ENCODE assay signal across 8 cellular contexts in genomic region chrX:153971124-153971631, GRCh38. TPM values are rescaled to one million over a fixed set of nuclear protein-coding genes. Genes with fewer than 3 reads are reported as not detected.
A peak's percentile ranks its signal among the peaks of the same experiment; 100 is the strongest.
DNase-seq lines count a peak whose midpoint lies in the region; TF ChIP-seq lines count a peak whose summit lies in the region.

No MANE protein-coding gene starts in this region.

- 0% methylated on average over 36 of the region's 52 CpGs; no CpG with 5 or more reads in 1 of the 2 donors for WGBS in testis, 2 donors

- peaks cover 60% of the 10 kb centered on the region for H3K79me2 ChIP-seq in osteoblast (ENCODE audit: insufficient read depth, low read length)

- peak overlapping the region; percentile 98 for H2AFZ ChIP-seq in osteoblast (ENCODE audit: low read length)

- H3K36me3 ChIP-seq in osteoblast (ENCODE audit: insufficient read depth, low read length) (peaks cover 3% of the 10 kb centered on the region), testis (ENCODE audit: low read depth, missing control alignments) (no peaks in the 10 kb centered on the region)

- H4K20me1 ChIP-seq in osteoblast (ENCODE audit: insufficient read depth, low read length), result peaks cover 40% of the 10 kb centered on the region

- H3K4me3 ChIP-seq in osteoblast (ENCODE audit: insufficient read depth, low read length), result peak overlapping the region; percentile 99
- H3K4me3 ChIP-seq in testis, result peak overlapping the region; percentile 74 to 88

- intact Hi-C loops in testis (cut with DNase I; ENCODE audit: low total_unique reads), result no loop called here

- DNase-seq in EH (ENCODE audit: low read depth), result peak; percentile 90
- peak; percentile 57 for DNase-seq in GOT3 (lab: John Stamatoyannopoulos, UW)
- DNase-seq in M059J (ENCODE audit: low read depth), result peak; percentile 94
- peak; percentile 87 for DNase-seq in SK-N-DZ (ENCODE audit: low spot score)
- peak; percentile 85 for DNase-seq in activated naive CD4-positive, alpha-beta T cell treated with anti-CD3 and anti-CD28 coated beads, Interleukin-2, amount 50 U/mL, for 16 hours
- peak; percentile 89 for DNase-seq in globus pallidus (ENCODE audit: low spot score)
- peak; percentile 99 for DNase-seq in osteoblast (ENCODE audit: insufficient read length, low spot score, missing footprints)
- peak; percentile 88 for DNase-seq in testis

- peaks cover 44% of the 10 kb centered on the region for H3K4me1 ChIP-seq in osteoblast (ENCODE audit: insufficient read depth, low read length)
- peaks cover 12% of the 10 kb centered on the region for H3K4me1 ChIP-seq in testis

- no peak for TF ChIP-seq POLR2A in testis (IDR thresholded peaks at IDR 0.05)

- no peak for TF ChIP-seq CTCF in osteoblast (IDR thresholded peaks at IDR 0.05; ENCODE audit: extremely low read depth, low read depth, low read length)
- no peak for TF ChIP-seq CTCF in testis (IDR thresholded peaks at IDR 0.05)

- peak overlapping the region; percentile 99 for H3K27ac ChIP-seq in osteoblast (ENCODE audit: low read depth, low read length)
- H3K27ac ChIP-seq in testis, result peak overlapping the region; percentile 98 to 99

- H3K27me3 ChIP-seq in osteoblast (ENCODE audit: insufficient read depth, low read length), result no peaks in the 10 kb centered on the region
- no peaks in the 10 kb centered on the region for H3K27me3 ChIP-seq in testis

- H3K9me3 ChIP-seq in osteoblast (ENCODE audit: low read depth, low read length), result no peaks in the 10 kb centered on the region
- H3K9me3 ChIP-seq in testis, result no peaks in the 10 kb centered on the region

- H3K4me2 ChIP-seq in osteoblast (ENCODE audit: insufficient read depth, low read length), result peak overlapping the region; percentile 94

RNA-seq across cellular contexts. Expression of gene HCFC1, which starts 0.4 kb away (rescaled TPM):
- total RNA-seq in M059J (2014; rRNA removed; shearing (Covaris generic)), result 33.9 and 72.3 TPM in 2 replicates
- polyA plus RNA-seq in SK-N-DZ (2014; cell fraction: cytosol; rRNA removed), result 45.0 and 49.1 TPM in 2 replicates
- 32.0 and 63.7 TPM in 2 replicates for polyA plus RNA-seq in SK-N-DZ (2014; cell fraction: nucleus; rRNA removed)
- total RNA-seq in osteoblast (22.1 and 24.6 TPM in 2 replicates), testis (100 to 1,000 TPM; 102 to 115 TPM)
- polyA plus RNA-seq in testis (ENCODE audit: insufficient read depth, low read depth, low replicate concordance), result 32.3 TPM

RNA-seq across cellular contexts. Expression of gene TMEM187, which starts 1.4 kb away (rescaled TPM):
- total RNA-seq in M059J (2014; rRNA removed; shearing (Covaris generic)), result 8.1 and 10.3 TPM in 2 replicates
- polyA plus RNA-seq in SK-N-DZ (2014; cell fraction: cytosol; rRNA removed), result 4.9 and 5.4 TPM in 2 replicates
- 1.4 and 2.4 TPM in 2 replicates for polyA plus RNA-seq in SK-N-DZ (2014; cell fraction: nucleus; rRNA removed)
- total RNA-seq in osteoblast, result 6.9 and 8.5 TPM in 2 replicates
- 10 to 100 TPM; 13.1 to 15.7 TPM for total RNA-seq in testis
- 6.1 TPM for polyA plus RNA-seq in testis (ENCODE audit: insufficient read depth, low read depth, low replicate concordance)

RNA-seq across cellular contexts. Expression of gene RENBP, which starts 26.7 kb away (rescaled TPM):
- total RNA-seq in M059J (2014; rRNA removed; shearing (Covaris generic)), result not detected in 2 replicates
- 5.3 and 8.1 TPM in 2 replicates for polyA plus RNA-seq in SK-N-DZ (2014; cell fraction: cytosol; rRNA removed)
- polyA plus RNA-seq in SK-N-DZ (2014; cell fraction: nucleus; rRNA removed), result 24.6 and 28.8 TPM in 2 replicates
- total RNA-seq in osteoblast (6.5 TPM in 2 replicates), testis (1 to 10 TPM; 2.8 to 3.4 TPM)
- 4.8 TPM for polyA plus RNA-seq in testis (ENCODE audit: insufficient read depth, low read depth, low replicate concordance)

RNA-seq across cellular contexts. Expression of gene NAA10, which starts 36.3 kb away (rescaled TPM):
- total RNA-seq in M059J (2014; rRNA removed; shearing (Covaris generic)), result 285 and 384 TPM in 2 replicates
- 135 and 149 TPM in 2 replicates for polyA plus RNA-seq in SK-N-DZ (2014; cell fraction: cytosol; rRNA removed)
- polyA plus RNA-seq in SK-N-DZ (2014; cell fraction: nucleus; rRNA removed), result 176 and 329 TPM in 2 replicates
- total RNA-seq in osteoblast (43.4 and 46.3 TPM in 2 replicates), testis (10 to 100 TPM; 46.7 to 52.8 TPM)
- polyA plus RNA-seq in testis (ENCODE audit: insufficient read depth, low read depth, low replicate concordance), result 33.9 TPM

RNA-seq across cellular contexts. Expression of gene ARHGAP4, which starts 45.1 kb away (rescaled TPM):
- 3.1 and 6.1 TPM in 2 replicates for total RNA-seq in M059J (2014; rRNA removed; shearing (Covaris generic))
- polyA plus RNA-seq in SK-N-DZ (2014; cell fraction: cytosol; rRNA removed), result 10.6 and 14.9 TPM in 2 replicates
- 128 and 146 TPM in 2 replicates for polyA plus RNA-seq in SK-N-DZ (2014; cell fraction: nucleus; rRNA removed)
- total RNA-seq in osteoblast, result 0.88 and 1.4 TPM in 2 replicates
- 10 to 100 TPM; 34.6 to 41.3 TPM for total RNA-seq in testis
- polyA plus RNA-seq in testis (ENCODE audit: insufficient read depth, low read depth, low replicate concordance), result 25.6 TPM

Comparison
In these comparisons a context has a peak if more than half of its experiments do, and no peak if none do; other contexts are left out.
1. Peak in every context shown above with its lines: DNase-seq, H3K4me3 ChIP-seq and H3K27ac ChIP-seq.